10 cellular contexts compared by ENCODE assay signal in the genomic region with DNA sequence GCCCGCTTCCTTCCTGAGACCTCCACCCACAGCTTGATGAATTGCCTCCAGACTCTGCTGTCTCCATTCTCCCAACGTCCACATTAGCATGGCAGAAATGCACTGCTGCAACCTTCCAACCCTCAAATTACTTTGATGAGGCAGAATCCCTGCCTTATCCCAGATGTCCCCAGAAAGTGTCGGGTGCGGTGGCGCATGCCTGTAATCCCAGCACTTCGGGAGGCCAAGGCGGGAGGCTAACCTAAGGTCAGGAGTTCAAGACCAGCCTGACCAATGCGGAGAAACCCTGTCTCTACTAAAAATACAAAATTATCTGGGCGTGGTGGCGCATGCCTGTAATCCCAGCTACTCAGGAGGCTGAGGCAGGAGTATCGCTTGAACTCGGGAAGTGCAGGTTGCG. TPM values are rescaled to one million over a fixed set of nuclear protein-coding genes. Genes with fewer than 3 reads are reported as not detected.
"Had no signal": no experiment of that assay in that cellular context is flagged by ENCODE, and none has a peak within 500 bp of the region (broad histone marks: within the 10 kb centered on the region; RNA-seq: fewer than 3 reads in every experiment).

No MANE protein-coding gene starts in this region.

RNA-seq across cellular contexts. Expression of gene RLBP1, which starts 15.2 kb away (rescaled TPM):
- total RNA-seq: activated B cell treated with CpG ODN at 0.5 μM for 24 hours; activated naive CD8-positive, alpha-beta T cell treated with anti-CD3 and anti-CD28 coated beads for 36 hours; ascending aorta; cardiac muscle cell; LHCN-M2; M059J; Peyer's patch; SJSA1 had no signal
- polyA plus RNA-seq: adipose tissue, SK-N-SH had no signal

RNA-seq across cellular contexts. Expression of gene FANCI, which starts 37.6 kb away (rescaled TPM):
- total RNA-seq: ascending aorta had no signal
